ENCODE assay signal across 12 cellular contexts in the genomic region with DNA sequence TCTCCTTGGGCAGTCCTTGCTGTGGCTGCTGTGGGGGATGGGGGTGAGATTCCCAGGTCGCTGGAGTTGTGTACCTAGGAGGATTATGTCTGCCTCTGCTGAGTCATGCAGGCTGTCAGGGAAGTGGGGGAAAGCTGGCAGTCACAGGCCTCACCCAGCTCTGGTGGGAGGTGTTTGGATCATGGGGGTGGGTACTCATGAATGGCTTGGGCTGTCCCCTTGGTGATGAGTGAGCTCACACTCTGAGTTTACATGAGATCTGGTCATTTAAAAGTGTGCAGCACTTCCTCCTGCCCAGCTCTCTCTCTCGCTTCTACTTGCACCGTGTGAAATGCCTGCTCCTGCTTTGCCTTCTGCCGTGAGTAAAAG. TPM values are rescaled to one million over a fixed set of nuclear protein-coding genes. Genes with fewer than 3 reads are reported as not detected.
DNase-seq lines count a peak whose midpoint lies in the region; ATAC-seq, FAIRE-seq and TF ChIP-seq lines count a peak whose summit lies in the region.
"Had no signal": no experiment of that assay in that cellular context is flagged by ENCODE, and none has a peak within 500 bp of the region (broad histone marks: within the 10 kb centered on the region; RNA-seq: fewer than 3 reads in every experiment).

No MANE protein-coding gene starts in this region.

- peak overlapping the region; percentile 82 for H2BK120ac ChIP-seq in mesenchymal stem cell (ENCODE audit: low read depth, low read length)

- H3K27ac ChIP-seq in KMS-11 (peak overlapping the region; percentile 64), mesenchymal stem cell (ENCODE audit: low read length, poor library complexity, severe bottlenecking) (peak overlapping the region; percentile 70)
- H3K27ac ChIP-seq: C4-2B had no signal

- TF ChIP-seq CTCF in AG10803 (conservative IDR thresholded peaks at IDR 0.05; ENCODE audit: low read length) (no peak), KMS-11 (conservative IDR thresholded peaks at IDR 0.05; ENCODE audit: low read depth, low read length) (no peak), choroid plexus epithelial cell (conservative IDR thresholded peaks at IDR 0.05; ENCODE audit: low read depth, low read length) (no peak)

- no peaks in the 10 kb centered on the region for H3K36me3 ChIP-seq in KMS-11 (ENCODE audit: insufficient read depth)
- H3K36me3 ChIP-seq in mesenchymal stem cell (ENCODE audit: control insufficient read depth in 1 of 2, insufficient read depth in 2 of 2, low read depth in 1 of 2, low read length in 2 of 2), result no peaks in the 10 kb centered on the region

- no peaks in the 10 kb centered on the region for H3K79me2 ChIP-seq in KMS-11 (ENCODE audit: insufficient read depth, low read depth)

- no peak overlapping the region for H3K4me3 ChIP-seq in AG10803 (ENCODE audit: low read length)
- no peak overlapping the region for H3K4me3 ChIP-seq in KMS-11 (IDR thresholded peaks at IDR 0.05; ENCODE audit: insufficient read depth, low read depth, low read length)
- H3K4me3 ChIP-seq in choroid plexus epithelial cell (ENCODE audit: low read depth, low read length), result no peak overlapping the region
- no peak overlapping the region for H3K4me3 ChIP-seq in mesenchymal stem cell (ENCODE audit: insufficient read depth in 1 of 2, low read depth in 1 of 2, low read length in 2 of 2)

- no peak for TF ChIP-seq POLR2A in GM12891 (IDR thresholded peaks at IDR 0.05; ENCODE audit: low read depth, low read length)

- WGBS in mesenchymal stem cell, result 7% methylated on average over 4 of the region's 4 CpGs

- H2BK15ac ChIP-seq in mesenchymal stem cell (ENCODE audit: low read depth, poor library complexity, severe bottlenecking), result no peak overlapping the region

- peak; percentile 9 for DNase-seq in AG10803 (ENCODE audit: low read depth)
- peak; percentile 79 for DNase-seq in choroid plexus epithelial cell (ENCODE audit: low read depth)
- peak; percentile 99 for DNase-seq in mesenchymal stem cell
- no peak for DNase-seq in GM12891 (ENCODE audit: insufficient read length, low spot score)
- no peak for DNase-seq in GF-D8 (lab: John Stamatoyannopoulos, UW)
- DNase-seq: activated naive CD4-positive, alpha-beta T cell treated with anti-CD3 and anti-CD28 coated beads, Interleukin-2, amount 50 U/mL, for 16 hours; NCI-H1417; stimulated activated CD4-positive, alpha-beta T cell treated with anti-CD3 and anti-CD28 coated beads, Interleukin-12 subunit alpha, Interleukin-12 subunit beta, amount 100 ng/mL, for 4 hours had no signal

- no peak for ATAC-seq in HG02852 (IDR thresholded peaks at IDR 0.05; ENCODE audit: unreplicated experiment)
- no peak for ATAC-seq in GM21526 (IDR thresholded peaks at IDR 0.05; ENCODE audit: low FRiP score, unreplicated experiment)

- H3K27me3 ChIP-seq in KMS-11 (ENCODE audit: insufficient read depth, low read depth) (no peaks in the 10 kb centered on the region), mesenchymal stem cell (ENCODE audit: control insufficient read depth in 1 of 2, insufficient read depth in 1 of 2, low read length in 2 of 2) (no peaks in the 10 kb centered on the region)

- H3K18ac ChIP-seq in mesenchymal stem cell (ENCODE audit: low read depth in 1 of 2, low read length in 2 of 2), result peak overlapping the region; percentile 28 to 88

- H3K9ac ChIP-seq in KMS-11 (peak overlapping the region; percentile 45; the same call in 1 of the 2 replicates), mesenchymal stem cell (ENCODE audit: low read length) (no peak overlapping the region)

- H4K20me1 ChIP-seq in KMS-11 (ENCODE audit: insufficient read depth), result no peaks in the 10 kb centered on the region

- no peak for FAIRE-seq in GM12891 (lab: Jason Lieb, UNC)

- no peak overlapping the region for H2AK5ac ChIP-seq in mesenchymal stem cell (ENCODE audit: low read length, severe bottlenecking)

- peak overlapping the region; percentile 49 for H2BK5ac ChIP-seq in mesenchymal stem cell (ENCODE audit: low read depth, low read length, poor library complexity, severe bottlenecking)

- H2AFZ ChIP-seq in KMS-11 (ENCODE audit: low read depth) (peak overlapping the region; percentile 82), mesenchymal stem cell (ENCODE audit: low read depth, low read length) (no peak overlapping the region)

- H3K23ac ChIP-seq in mesenchymal stem cell (ENCODE audit: low read length in 2 of 2), result no peak overlapping the region

- H3K4me2 ChIP-seq in KMS-11 (peak overlapping the region; percentile 69), mesenchymal stem cell (ENCODE audit: low read length, poor library complexity, severe bottlenecking) (no peak overlapping the region)

- peak overlapping the region in 1 of 2 experiments; percentile 29 for H2BK12ac ChIP-seq in mesenchymal stem cell (ENCODE audit: low read length in 2 of 2)

- H3K4me1 ChIP-seq in KMS-11 (ENCODE audit: low read depth, poor library complexity, severe bottlenecking) (peaks cover 38% of the 10 kb centered on the region), mesenchymal stem cell (ENCODE audit: control insufficient read depth, insufficient read depth, low read depth, low read length) (peaks cover 6% of the 10 kb centered on the region)

- no peak overlapping the region for H3K4ac ChIP-seq in mesenchymal stem cell (ENCODE audit: low read depth in 1 of 2, low read length in 2 of 2)

- no peak overlapping the region for H3K14ac ChIP-seq in mesenchymal stem cell (ENCODE audit: low read length in 2 of 2)

- peak overlapping the region; percentile 68 for H4K91ac ChIP-seq in mesenchymal stem cell (ENCODE audit: low read length)

- peak overlapping the region; percentile 95 for H4K8ac ChIP-seq in mesenchymal stem cell (ENCODE audit: low read length)

- H3K9me3 ChIP-seq in mesenchymal stem cell (ENCODE audit: control insufficient read depth, low read length), result no peaks in the 10 kb centered on the region

- no peaks in the 10 kb centered on the region for H3K79me1 ChIP-seq in mesenchymal stem cell (replicated peaks; ENCODE audit: low read length, poor library complexity, severe bottlenecking)

TF ChIP-seq in GM12891, 5 proteins besides CTCF, POLR2A, EP300 and RAD21:
- TF ChIP-seq POU2F2 (IDR thresholded peaks at IDR 0.05; ENCODE audit: low read depth, low read length) (no peak), TAF1 (IDR thresholded peaks at IDR 0.05; ENCODE audit: low read depth, low read length) (no peak), POLR2AphosphoS5 (IDR thresholded peaks at IDR 0.05; ENCODE audit: low read depth, low read length) (no peak), SPI1 (IDR thresholded peaks at IDR 0.05; ENCODE audit: low read depth, low read length) (no peak)

RNA-seq across cellular contexts. Expression of gene PDLIM3, which starts 24.6 kb away (rescaled TPM):
- polyA plus RNA-seq in mesenchymal stem cell (2013, experiment 1 of 2), result 61.2 TPM
- 64.4 TPM for polyA plus RNA-seq in mesenchymal stem cell (2013, experiment 2 of 2)
- 0.09 TPM for polyA plus RNA-seq in GM12891 (2012; ENCODE audit: low read depth, missing spikeins)

Comparison
In these comparisons a context has a peak if more than half of its experiments do, and no peak if none do; other contexts are left out.
1. DNase-seq: peak in AG10803 (single experiment), choroid plexus epithelial cell (single experiment) and mesenchymal stem cell (single experiment); none in GM12891 (single experiment) and GF-D8 (single experiment).